ENCODE assay signal across 12 cellular contexts in the genomic region with DNA sequence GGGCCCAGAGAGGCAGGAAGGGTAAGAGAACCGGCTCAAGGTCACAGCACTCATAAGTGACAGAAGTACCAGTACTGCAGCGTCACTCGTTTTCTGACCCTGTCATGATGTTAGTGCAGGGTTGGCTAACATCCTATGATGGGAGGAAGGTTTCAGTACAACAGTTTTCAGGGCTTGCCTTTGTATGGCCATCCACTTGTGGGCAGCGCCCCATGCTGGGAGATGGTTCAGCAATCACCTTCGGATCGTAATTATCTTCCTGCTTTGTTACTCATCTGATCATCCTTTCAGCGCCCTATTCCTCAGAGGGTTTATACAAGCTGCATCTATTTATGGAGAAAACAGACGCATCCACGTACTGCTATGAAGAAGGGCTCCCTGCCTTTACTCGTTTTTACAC. TPM values are rescaled to one million over a fixed set of nuclear protein-coding genes. Genes with fewer than 3 reads are reported as not detected.
A peak's percentile ranks its signal among the peaks of the same experiment; 100 is the strongest.
DNase-seq lines count a peak whose midpoint lies in the region; ATAC-seq and TF ChIP-seq lines count a peak whose summit lies in the region.
"Had no signal": no experiment of that assay in that cellular context is flagged by ENCODE, and none has a peak within 500 bp of the region (broad histone marks: within the 10 kb centered on the region; RNA-seq: fewer than 3 reads in every experiment).

No MANE protein-coding gene starts in this region.

- H3K9ac ChIP-seq in neuronal stem cell (ENCODE audit: low read depth, low read length, poor library complexity): peak overlapping the region; percentile 7

- H2BK15ac ChIP-seq in neuronal stem cell (ENCODE audit: low read length): no peak overlapping the region

- H3K27me3 Mint-ChIP-seq in activated naive CD8-positive, alpha-beta T cell treated with anti-CD3 and anti-CD28 coated beads, Interleukin-2, amount 50 U/mL, for 24 hours: peaks cover 64% of the 10 kb centered on the region
- H3K27me3 Mint-ChIP-seq in activated CD4-positive, alpha-beta T cell treated with anti-CD3 and anti-CD28 coated beads for 36 hours: peaks cover 64% of the 10 kb centered on the region

- TF ChIP-seq CTCF in epithelial cell of proximal tubule (conservative IDR thresholded peaks at IDR 0.05; ENCODE audit: low read depth, low read length): peak; percentile 14

- CTCF ChIA-PET in activated CD4-positive, alpha-beta T cell treated with anti-CD3 and anti-CD28 coated beads for 36 hours (lab: Charles Lee): no interaction called here

- in situ Hi-C loops in ACHN (cut with HindIII; ENCODE audit: low pct_ligation_motif_present, low pct_unique_long_range_greater_than_20kb, low sequenced_read_pairs): no loop called here

- no peak overlapping the region for H2BK5ac ChIP-seq in neuronal stem cell (ENCODE audit: low read length)

- no peak overlapping the region for H3K27ac Mint-ChIP-seq in activated naive CD8-positive, alpha-beta T cell treated with anti-CD3 and anti-CD28 coated beads, Interleukin-2, amount 50 U/mL, for 24 hours
- H3K27ac Mint-ChIP-seq in activated CD4-positive, alpha-beta T cell treated with anti-CD3 and anti-CD28 coated beads for 36 hours: no peak overlapping the region
- H3K27ac Mint-ChIP-seq: stimulated activated naive CD8-positive, alpha-beta T cell treated with anti-CD3 and anti-CD28 coated beads, Interleukin-15, Interleukin-2, amounts not matched to agents 100 ng/mL and 50 ng/mL, for 24 hours had no signal

- H3K79me1 ChIP-seq in neuronal stem cell (ENCODE audit: low read depth, low read length): peaks cover 13% of the 10 kb centered on the region

- H2BK120ac ChIP-seq in neuronal stem cell (ENCODE audit: low read depth, low read length): no peak overlapping the region

- H2AFZ ChIP-seq in neuronal stem cell (ENCODE audit: low read length): no peak overlapping the region

- no peak overlapping the region for H2AK5ac ChIP-seq in neuronal stem cell (ENCODE audit: low read depth, low read length)

- no peak overlapping the region for H2BK12ac ChIP-seq in neuronal stem cell (ENCODE audit: low read length)

- no CpG with 5 or more reads among the region's 10 CpGs for WGBS in neuronal stem cell (ENCODE audit: extremely low coverage in 2 of 2, insufficient read length in 2 of 2, insufficient replicate concordance in 1 of 2), 2 donors

- no peak overlapping the region for H3K18ac ChIP-seq in neuronal stem cell (ENCODE audit: low read length)

- ATAC-seq in GM21515 (IDR thresholded peaks at IDR 0.05; ENCODE audit: unreplicated experiment): no peak
- no peak for ATAC-seq in activated naive CD8-positive, alpha-beta T cell treated with anti-CD3 and anti-CD28 coated beads, Interleukin-2, amount 50 U/mL, for 24 hours
- no peak for ATAC-seq in activated CD4-positive, alpha-beta T cell treated with anti-CD3 and anti-CD28 coated beads for 36 hours

- POLR2A ChIA-PET in activated CD4-positive, alpha-beta T cell treated with anti-CD3 and anti-CD28 coated beads for 36 hours (lab: Charles Lee): no interaction called here

- H3K4ac ChIP-seq in neuronal stem cell (ENCODE audit: low read length): no peak overlapping the region

- no peak overlapping the region for H4K8ac ChIP-seq in neuronal stem cell (ENCODE audit: low read depth, low read length)

- H3K4me3 Mint-ChIP-seq in activated naive CD8-positive, alpha-beta T cell treated with anti-CD3 and anti-CD28 coated beads, Interleukin-2, amount 50 U/mL, for 24 hours: no peak overlapping the region
- no peak overlapping the region for H3K4me3 Mint-ChIP-seq in activated CD4-positive, alpha-beta T cell treated with anti-CD3 and anti-CD28 coated beads for 36 hours

- no peaks in the 10 kb centered on the region for H3K36me3 Mint-ChIP-seq in activated naive CD8-positive, alpha-beta T cell treated with anti-CD3 and anti-CD28 coated beads, Interleukin-2, amount 50 U/mL, for 24 hours (ENCODE audit: low read depth)
- no peaks in the 10 kb centered on the region for H3K36me3 Mint-ChIP-seq in activated CD4-positive, alpha-beta T cell treated with anti-CD3 and anti-CD28 coated beads for 36 hours (ENCODE audit: low read depth)
- H3K36me3 Mint-ChIP-seq: IgD-negative memory B cell had no signal

- DNase-seq in D341Med (ENCODE audit: low spot score): peak; percentile 52
- DNase-seq in NCI-H460 (ENCODE audit: extremely low read depth, low read depth): peak; percentile 9
- no peak for DNase-seq in epithelial cell of proximal tubule (ENCODE audit: low read depth)
- DNase-seq in neuronal stem cell (ENCODE audit: low spot score): no peak
- DNase-seq in activated naive CD8-positive, alpha-beta T cell treated with anti-CD3 and anti-CD28 coated beads, Interleukin-2, amount 50 U/mL, for 24 hours: no peak
- no peak for DNase-seq in ACHN
- no peak for DNase-seq in activated CD4-positive, alpha-beta T cell treated with anti-CD3 and anti-CD28 coated beads for 36 hours
- DNase-seq: activated CD8-positive, alpha-beta memory T cell treated with anti-CD3 and anti-CD28 coated beads, Interleukin-2, amount 50 U/mL, for 4 hours had no signal

- H3K27ac ChIP-seq in neuronal stem cell (replicated peaks; ENCODE audit: low read length): no peak overlapping the region

- peaks cover 6 to 58% of the 10 kb centered on the region in 2 donors for H3K36me3 ChIP-seq in neuronal stem cell (replicated peaks in 1 of 2; ENCODE audit: control insufficient read depth in 2 of 2, insufficient read depth in 2 of 2, low read length in 2 of 2)

- H3K4me1 Mint-ChIP-seq in activated naive CD8-positive, alpha-beta T cell treated with anti-CD3 and anti-CD28 coated beads, Interleukin-2, amount 50 U/mL, for 24 hours: peaks cover 9% of the 10 kb centered on the region
- peaks cover 7% of the 10 kb centered on the region for H3K4me1 Mint-ChIP-seq in activated CD4-positive, alpha-beta T cell treated with anti-CD3 and anti-CD28 coated beads for 36 hours

- no peak overlapping the region for H3K23ac ChIP-seq in neuronal stem cell (ENCODE audit: low read depth, low read length, poor library complexity)

- no peaks in the 10 kb centered on the region for H3K9me3 Mint-ChIP-seq in activated naive CD8-positive, alpha-beta T cell treated with anti-CD3 and anti-CD28 coated beads, Interleukin-2, amount 50 U/mL, for 24 hours
- H3K9me3 Mint-ChIP-seq in activated CD4-positive, alpha-beta T cell treated with anti-CD3 and anti-CD28 coated beads for 36 hours (ENCODE audit: low read depth): no peaks in the 10 kb centered on the region
- H3K9me3 Mint-ChIP-seq: IgD-negative memory B cell; stimulated activated naive CD8-positive, alpha-beta T cell treated with anti-CD3 and anti-CD28 coated beads, Interleukin-15, Interleukin-2, amounts not matched to agents 100 ng/mL and 50 ng/mL, for 24 hours had no signal

- no peak overlapping the region for H4K91ac ChIP-seq in neuronal stem cell (ENCODE audit: low read depth, low read length, poor library complexity)

- H3K14ac ChIP-seq in neuronal stem cell (ENCODE audit: low read length): no peak overlapping the region

- no peaks in the 10 kb centered on the region for H3K9me3 ChIP-seq in neuronal stem cell (replicated peaks in 1 of 2; ENCODE audit: control insufficient read depth in 2 of 2, insufficient read depth in 1 of 2, low read depth in 1 of 2, low read length in 2 of 2)

- intact Hi-C loops in activated CD4-positive, alpha-beta T cell treated with anti-CD3 and anti-CD28 coated beads for 36 hours (cut with DNase I, micrococcal nuclease): no loop called here

- H3K4me2 ChIP-seq in neuronal stem cell (ENCODE audit: insufficient read depth, low read length, poor library complexity, severe bottlenecking): peak overlapping the region; percentile 31

- no peaks in the 10 kb centered on the region for H3K27me3 ChIP-seq in neuronal stem cell (ENCODE audit: control insufficient read depth in 3 of 3, insufficient read depth in 3 of 3, low read depth in 1 of 3, low read length in 3 of 3)

- peak overlapping the region; percentile 75 for H3K4me3 ChIP-seq in epithelial cell of proximal tubule (ENCODE audit: low read depth, low read length)
- H3K4me3 ChIP-seq in neuronal stem cell (ENCODE audit: low read length in 2 of 2): peak overlapping the region; percentile 0 to 98
- H3K4me3 ChIP-seq: lung had no signal

- H3K4me1 ChIP-seq in neuronal stem cell (ENCODE audit: control insufficient read depth in 2 of 2, insufficient read depth in 1 of 2, low read depth in 1 of 2, low read length in 2 of 2): peaks cover 24 to 36% of the 10 kb centered on the region in 2 donors

RNA-seq across cellular contexts. Expression of a gene that starts 2.4 kb away (rescaled TPM):
- 63.7 and 69.9 TPM in 2 replicates for total RNA-seq in NCI-H460 (2014; rRNA removed; shearing (Covaris generic))
- 16.9 and 20.5 TPM in 2 replicates for polyA plus RNA-seq in NCI-H460 (2014; cell fraction: nucleus; rRNA removed)
- 234 and 305 TPM in 2 replicates for total RNA-seq in epithelial cell of proximal tubule
- 46.3 TPM for polyA plus RNA-seq in neuronal stem cell (2013, experiment 1 of 2)
- polyA plus RNA-seq in neuronal stem cell (2013, experiment 2 of 2): 51.7 TPM
- total RNA-seq in activated CD4-positive, alpha-beta T cell treated with anti-CD3 and anti-CD28 coated beads for 36 hours: under 1 TPM; 0.16 to 0.26 TPM

Comparison
In these comparisons a context has a peak if more than half of its experiments do, and no peak if none do; other contexts are left out.
1. DNase-seq: peak in D341Med (single experiment) and NCI-H460 (single experiment); none in epithelial cell of proximal tubule (single experiment), neuronal stem cell (single experiment), activated naive CD8-positive, alpha-beta T cell treated with anti-CD3 and anti-CD28 coated beads, Interleukin-2, amount 50 U/mL, for 24 hours (single experiment), ACHN (single experiment) and activated CD4-positive, alpha-beta T cell treated with anti-CD3 and anti-CD28 coated beads for 36 hours (single experiment).
2. RNA of a gene that starts 2.4 kb away (total RNA-seq): 234 to 305 TPM in epithelial cell of proximal tubule and 63.7 to 69.9 TPM in NCI-H460; 0.16 to 0.26 TPM in activated CD4-positive, alpha-beta T cell treated with anti-CD3 and anti-CD28 coated beads for 36 hours; every median in the first group is over 10 times any median in the second.